ENCODE assay signal across 13 cellular contexts in the genomic region with DNA sequence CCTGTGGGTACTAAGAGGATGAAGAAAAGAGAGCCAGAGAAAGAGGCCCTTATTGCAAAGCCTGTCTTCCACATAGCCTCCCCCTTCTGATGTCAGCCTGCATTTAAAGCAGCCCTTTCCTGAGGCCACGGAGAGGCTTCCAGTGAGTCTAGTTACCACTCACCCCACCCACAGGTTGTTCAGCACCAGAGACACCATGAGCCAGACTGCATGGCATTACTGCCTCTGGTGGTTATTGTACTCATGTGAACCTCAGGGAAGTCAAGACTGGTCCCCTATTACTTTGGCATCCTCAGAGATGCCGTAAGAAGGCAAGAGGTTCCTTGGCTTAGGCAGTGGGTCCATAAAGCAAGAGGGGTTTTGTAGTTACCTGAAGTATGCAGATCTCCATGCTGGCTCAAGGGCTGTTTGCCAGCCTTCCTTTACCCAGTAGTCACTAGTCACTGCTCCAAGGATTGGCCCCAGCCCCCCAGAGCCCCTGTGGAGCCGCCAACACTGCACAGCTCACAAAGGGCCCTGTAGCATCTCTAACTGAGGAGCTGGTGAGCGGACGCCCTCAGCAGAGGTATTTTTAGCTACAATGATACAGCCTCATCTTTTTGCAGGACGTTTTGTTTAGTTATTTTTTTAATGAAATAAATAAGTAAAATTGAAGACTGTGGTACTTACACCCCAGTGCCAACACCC. TPM values are rescaled to one million over a fixed set of nuclear protein-coding genes. Genes with fewer than 3 reads are reported as not detected.
DNase-seq lines count a peak whose midpoint lies in the region; ATAC-seq and TF ChIP-seq lines count a peak whose summit lies in the region.
"Had no signal": no experiment of that assay in that cellular context is flagged by ENCODE, and none has a peak within 500 bp of the region (broad histone marks: within the 10 kb centered on the region; RNA-seq: fewer than 3 reads in every experiment).

No MANE protein-coding gene starts in this region.

- H3K9me3 ChIP-seq in right cardiac atrium (ENCODE audit: control insufficient read depth, low read length), result no peaks in the 10 kb centered on the region
- no peaks in the 10 kb centered on the region for H3K9me3 ChIP-seq in SJCRH30 (replicated peaks)
- H3K9me3 ChIP-seq: ascending aorta had no signal

- H3K27me3 ChIP-seq in right cardiac atrium (ENCODE audit: control insufficient read depth, insufficient read depth), result no peaks in the 10 kb centered on the region
- no peaks in the 10 kb centered on the region for H3K27me3 ChIP-seq in SJCRH30
- H3K27me3 ChIP-seq: ascending aorta had no signal

- no peak overlapping the region for H3K4me3 ChIP-seq in astrocyte of the cerebellum (ENCODE audit: low read depth, low read length)
- no peak overlapping the region for H3K4me3 ChIP-seq in right cardiac atrium (ENCODE audit: low read length)
- H3K4me3 ChIP-seq in SJCRH30, result no peak overlapping the region
- H3K4me3 ChIP-seq: ascending aorta had no signal

- peak; percentile 20 for TF ChIP-seq CTCF in astrocyte of the cerebellum (IDR thresholded peaks at IDR 0.05; ENCODE audit: low read depth, low read length, missing control alignments)

- H3K36me3 ChIP-seq in SJCRH30, result no peaks in the 10 kb centered on the region; the same call in 1 of the 2 replicates

- intact Hi-C loops in right cardiac atrium (cut with DNase I), result no loop called here

- peaks cover 10% of the 10 kb centered on the region for H3K4me1 ChIP-seq in right cardiac atrium (ENCODE audit: control insufficient read depth, insufficient read depth, low read length)
- no peaks in the 10 kb centered on the region for H3K4me1 ChIP-seq in SJCRH30
- H3K4me1 ChIP-seq: ascending aorta had no signal

- in situ Hi-C loops in astrocyte of the cerebellum (cut with HindIII; ENCODE audit: low sequenced_read_pairs), result no loop called here

- H3K27ac ChIP-seq in right cardiac atrium (ENCODE audit: low read length) (peak overlapping the region; percentile 43), SJCRH30 (no peak overlapping the region)
- H3K27ac ChIP-seq: ascending aorta had no signal

- peak; percentile 33 for ATAC-seq in right cardiac atrium
- no peak for ATAC-seq in HG03521 (IDR thresholded peaks at IDR 0.05; ENCODE audit: unreplicated experiment)
- no peak for ATAC-seq in HG02852 (IDR thresholded peaks at IDR 0.05; ENCODE audit: unreplicated experiment)
- no peak for ATAC-seq in GM21390 (IDR thresholded peaks at IDR 0.05; ENCODE audit: unreplicated experiment)

- DNase-seq in stimulated activated CD4-positive, alpha-beta T cell treated with anti-CD3 and anti-CD28 coated beads, Interleukin-1b, Interleukin-23, amount 100 ng/mL, for 48 hours, result peak; percentile 16
- DNase-seq in stimulated activated CD4-positive, alpha-beta T cell treated with anti-CD3 and anti-CD28 coated beads, Interleukin-2, amount 100 ng/mL, for 48 hours, result no peak
- DNase-seq in astrocyte of the cerebellum (ENCODE audit: low read depth) (no peak), right cardiac atrium (no peak), SJCRH30 (no peak)
- DNase-seq: naive B cell; NCI-H1092; stimulated activated naive CD4-positive, alpha-beta T cell; T-helper 9 cell had no signal

- WGBS in right cardiac atrium, result 72% methylated on average over 6 of the region's 6 CpGs

RNA-seq across cellular contexts. Expression of a gene that starts 20.7 kb away (rescaled TPM):
- 10 to 100 TPM in 1 of 4 donors, 1 to 10 TPM in 3; 3.5 to 13.8 (median 6.2) TPM for total RNA-seq in right cardiac atrium
- 4.4 TPM for polyA plus RNA-seq in right cardiac atrium
- 1.4 and 2.1 TPM in 2 replicates for total RNA-seq in SJCRH30 (2014; rRNA removed; shearing (Covaris generic))

Comparison
In these comparisons a context has a peak if more than half of its experiments do, and no peak if none do; other contexts are left out.
1. ATAC-seq: peak in right cardiac atrium (2 of 2); none in HG03521 (single experiment), HG02852 (single experiment) and GM21390 (single experiment).